In the genomic region with DNA sequence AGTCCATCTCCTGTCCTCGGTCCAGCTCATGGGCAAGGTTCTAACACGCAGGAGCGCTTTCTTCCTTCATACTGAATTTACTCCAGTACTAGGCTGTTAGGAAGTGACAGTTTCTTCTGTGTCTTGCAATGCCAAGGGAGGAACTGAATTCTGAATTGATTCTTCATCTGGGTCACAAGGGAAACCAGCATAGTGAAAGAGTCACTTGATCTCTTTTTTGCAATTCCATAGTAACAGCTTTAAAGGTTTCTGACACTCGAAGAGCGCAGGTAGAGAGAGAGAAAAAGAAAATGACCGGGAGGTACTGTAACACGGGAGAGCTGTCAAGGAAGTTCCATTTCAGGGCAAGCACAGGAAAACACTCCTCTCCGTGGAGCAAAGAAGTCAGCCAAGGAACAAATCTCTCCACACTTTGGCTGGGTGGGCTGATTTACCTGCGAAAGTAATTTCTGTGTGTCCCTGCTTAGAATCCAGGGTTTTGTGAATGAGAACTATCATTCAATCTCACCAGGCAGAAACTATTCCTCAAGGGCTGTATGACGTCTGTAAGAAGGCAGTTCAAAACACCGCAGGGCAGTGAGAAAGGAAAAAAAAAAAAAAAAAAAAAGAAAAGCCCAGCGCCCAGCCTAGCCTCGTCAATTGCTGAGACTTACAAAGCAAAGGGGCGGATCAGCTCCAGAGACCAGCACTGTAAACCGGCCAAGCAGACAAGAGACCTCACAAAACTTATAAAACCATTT, we compare ENCODE assay signal across 8 cellular contexts.
DNase-seq lines count a peak whose midpoint lies in the region; ATAC-seq, FAIRE-seq and TF ChIP-seq lines count a peak whose summit lies in the region.

No MANE protein-coding gene starts in this region.

- intact Hi-C loops in testis (cut with DNase I; ENCODE audit: low total_unique reads), result no loop called here

- peaks cover 13% of the 10 kb centered on the region for H3K4me1 Mint-ChIP-seq in endodermal cell

- peak overlapping the region; percentile 49 for H3K4me3 Mint-ChIP-seq in endodermal cell

- DNase-seq in COLO829 (ENCODE audit: low spot score), result peak; percentile 18
- DNase-seq in NCI-H460 (ENCODE audit: extremely low read depth, low read depth), result peak; percentile 83
- peak; percentile 71 for DNase-seq in endodermal cell
- DNase-seq in medulla oblongata (ENCODE audit: extremely low spot score), result peak; percentile 61
- peak; percentile 18 for DNase-seq in testis
- DNase-seq in SIG-M5 (lab: John Stamatoyannopoulos, UW), result no peak
- DNase-seq in D721Med (ENCODE audit: insufficient read length, low spot score), result no peak

- no peaks in the 10 kb centered on the region for H3K4me1 ChIP-seq in endodermal cell (ENCODE audit: control insufficient read depth, insufficient read depth, low read length)
- no peaks in the 10 kb centered on the region for H3K4me1 ChIP-seq in testis

- H3K4me3 ChIP-seq in endodermal cell (ENCODE audit: low read length) (peak overlapping the region; percentile 73), testis (peak overlapping the region in 1 of 2 donors; percentile 3)

- H3K27ac ChIP-seq in endodermal cell (ENCODE audit: low read depth, low read length) (peak overlapping the region; percentile 3), testis (no peak overlapping the region)

- no peaks in the 10 kb centered on the region for H3K9me3 Mint-ChIP-seq in endodermal cell

- H3K9me3 ChIP-seq in endodermal cell (ENCODE audit: control insufficient read depth, low read length), result no peaks in the 10 kb centered on the region
- H3K9me3 ChIP-seq in testis, result no peaks in the 10 kb centered on the region

- TF ChIP-seq POLR2A in testis (IDR thresholded peaks at IDR 0.05), result no peak

- no peaks in the 10 kb centered on the region for H3K36me3 Mint-ChIP-seq in endodermal cell (ENCODE audit: low read depth)

- no peaks in the 10 kb centered on the region for H3K27me3 ChIP-seq in endodermal cell (ENCODE audit: control insufficient read depth, insufficient read depth, low read length, poor library complexity, severe bottlenecking)
- H3K27me3 ChIP-seq in testis, result no peaks in the 10 kb centered on the region

- ATAC-seq in GM21723 (IDR thresholded peaks at IDR 0.05; ENCODE audit: unreplicated experiment), result no peak

- TF ChIP-seq CTCF in endodermal cell (conservative IDR thresholded peaks at IDR 0.05), result no peak
- no peak for TF ChIP-seq CTCF in testis (IDR thresholded peaks at IDR 0.05)
- TF ChIP-seq CTCF in D721Med (IDR thresholded peaks at IDR 0.05; ENCODE audit: insufficient read depth, missing control alignments), result no peak

- H3K9ac ChIP-seq in endodermal cell (ENCODE audit: extremely low read depth, low read length, poor library complexity, severe bottlenecking), result no peak overlapping the region

- H3K36me3 ChIP-seq in endodermal cell (ENCODE audit: control insufficient read depth, insufficient read depth, low read length) (no peaks in the 10 kb centered on the region), testis (ENCODE audit: low read depth, missing control alignments) (no peaks in the 10 kb centered on the region)

- no peak for FAIRE-seq in D721Med (lab: Jason Lieb, UNC)

- peaks cover 2% of the 10 kb centered on the region for H3K27me3 Mint-ChIP-seq in endodermal cell (ENCODE audit: insufficient read depth)

- 23 to 33% methylated on average over 3 to 15 of the region's 15 CpGs for WGBS in endodermal cell (ENCODE audit: insufficient coverage in 1 of 2, insufficient read length in 1 of 2), 2 experiments
- WGBS in testis, 2 donors, result 5 to 6% methylated on average over 15 of the region's 15 CpGs

- H3K27ac Mint-ChIP-seq in endodermal cell, result peak overlapping the region; percentile 9

Comparison
In these comparisons a context has a peak if more than half of its experiments do, and no peak if none do; other contexts are left out.
1. DNase-seq: peak in COLO829 (single experiment), NCI-H460 (single experiment), endodermal cell (single experiment), medulla oblongata (single experiment) and testis (single experiment); none in SIG-M5 (single experiment) and D721Med (single experiment).